ENCODE assay signal across 9 cellular contexts in the genomic region with DNA sequence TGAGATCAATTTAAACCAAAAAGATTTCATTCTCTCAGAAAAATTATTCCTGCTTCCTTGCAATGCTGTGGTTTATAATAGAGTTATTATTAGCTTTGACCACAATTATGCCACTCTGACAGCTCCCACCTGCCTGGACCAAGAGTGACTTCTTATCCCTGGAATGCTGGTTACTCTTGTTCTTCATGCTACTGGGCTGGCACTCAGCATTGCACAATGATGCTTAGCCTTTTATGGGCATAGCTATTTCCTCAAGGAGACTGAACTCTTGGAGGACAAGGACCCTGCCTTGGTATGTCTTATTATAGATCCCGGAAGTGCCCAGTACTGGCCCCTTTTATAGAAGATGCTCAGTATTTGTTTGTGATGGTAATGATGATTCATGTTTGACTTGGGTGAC.
DNase-seq lines count a peak whose midpoint lies in the region; ATAC-seq and TF ChIP-seq lines count a peak whose summit lies in the region.
"Had no signal": no experiment of that assay in that cellular context is flagged by ENCODE, and none has a peak within 500 bp of the region (broad histone marks: within the 10 kb centered on the region; RNA-seq: fewer than 3 reads in every experiment).

No MANE protein-coding gene starts in this region.

- H3K36me3 Mint-ChIP-seq in activated naive CD4-positive, alpha-beta T cell treated with anti-CD3 and anti-CD28 coated beads, Interleukin-2, amount 50 U/mL, for 72 hours = peaks cover 0 to 4% of the 10 kb centered on the region in 2 donors

- no TSS peak for BruUV-seq in A673 (replicated peaks; lab: Mats Ljungman, UMichigan)

- CTCF ChIA-PET in A673 (lab: Charles Lee) = no interaction called here

- no peak overlapping the region for H3K27ac Mint-ChIP-seq in activated naive CD4-positive, alpha-beta T cell treated with anti-CD3 and anti-CD28 coated beads, Interleukin-2, amount 50 U/mL, for 72 hours

- DNase-seq in A673 (ENCODE audit: low spot score) (peak; percentile 87), HS-5 (ENCODE audit: low read depth) (peak; percentile 89), astrocyte of the hippocampus (ENCODE audit: low read depth, low spot score) (peak; percentile 97), kidney epithelial cell (ENCODE audit: low read depth) (peak; percentile 99), NCI-H524 (lab: John Stamatoyannopoulos, UW) (no peak), dorsolateral prefrontal cortex (no peak)
- DNase-seq in activated naive CD4-positive, alpha-beta T cell treated with anti-CD3 and anti-CD28 coated beads, Interleukin-2, amount 50 U/mL, for 72 hours (ENCODE audit: low spot score in 2 of 2) = no peak
- DNase-seq: CD8-positive, alpha-beta memory T cell had no signal

- TF ChIP-seq CTCF in A673 (conservative IDR thresholded peaks at IDR 0.05; ENCODE audit: low read depth, low read length) (no peak), kidney epithelial cell (IDR thresholded peaks at IDR 0.05; ENCODE audit: insufficient read depth, low read length, poor library complexity, severe bottlenecking) (no peak), dorsolateral prefrontal cortex (IDR thresholded peaks at IDR 0.05 in 54 of 56, conservative IDR thresholded peaks at IDR 0.05 in 2 of 56; ENCODE audit: low read depth in 1 of 56, partially characterized antibody in 56 of 56) (no peak)

- H3K9me3 ChIP-seq in A673 (ENCODE audit: low read depth, low read length, poor library complexity, severe bottlenecking) = no peaks in the 10 kb centered on the region

- H3K36me3 ChIP-seq in A673 (ENCODE audit: insufficient read depth, low read length, poor library complexity, severe bottlenecking) = no peaks in the 10 kb centered on the region
- no peaks in the 10 kb centered on the region for H3K36me3 ChIP-seq in kidney epithelial cell (ENCODE audit: control insufficient read depth, insufficient read depth, low read length)

- intact Hi-C loops in A673 (cut with micrococcal nuclease; ENCODE audit: unreplicated experiment) (loop anchor here (5.0 kb wide), 2 partner anchors 44 to 184 kb away; a partner anchor contains a TSS), dorsolateral prefrontal cortex (cut with DNase I) (no loop called here)

- H3K27me3 ChIP-seq in A673 (replicated peaks; ENCODE audit: insufficient read depth, low read depth, low read length, poor library complexity) (no peaks in the 10 kb centered on the region), kidney epithelial cell (ENCODE audit: control insufficient read depth, insufficient read depth, low read length) (no peaks in the 10 kb centered on the region), dorsolateral prefrontal cortex (no peaks in the 10 kb centered on the region)

- H3K27ac ChIP-seq in A673 (ENCODE audit: low read depth, low read length, poor library complexity, severe bottlenecking) (peak overlapping the region; percentile 69), dorsolateral prefrontal cortex (no peak overlapping the region)

- H3K4me3 ChIP-seq in A673 (ENCODE audit: low read depth, low read length, poor library complexity, severe bottlenecking) (no peak overlapping the region), kidney epithelial cell (ENCODE audit: low read depth, low read length) (no peak overlapping the region), dorsolateral prefrontal cortex (no peak overlapping the region)

- peaks cover 68% of the 10 kb centered on the region for H3K4me1 ChIP-seq in A673 (ENCODE audit: insufficient read depth, low read length, poor library complexity, severe bottlenecking)

- POLR2A ChIA-PET in A673 (lab: Charles Lee; ENCODE audit: low non-redundant PET) = no interaction called here

- H3K9me3 Mint-ChIP-seq in activated naive CD4-positive, alpha-beta T cell treated with anti-CD3 and anti-CD28 coated beads, Interleukin-2, amount 50 U/mL, for 72 hours = no peaks in the 10 kb centered on the region
- H3K9me3 Mint-ChIP-seq: CD8-positive, alpha-beta memory T cell had no signal

- no peak for ATAC-seq in GM21825 (IDR thresholded peaks at IDR 0.05; ENCODE audit: unreplicated experiment)
- no peak for ATAC-seq in activated naive CD4-positive, alpha-beta T cell treated with anti-CD3 and anti-CD28 coated beads, Interleukin-2, amount 50 U/mL, for 72 hours

Comparison
In these comparisons a context has a peak if more than half of its experiments do, and no peak if none do; other contexts are left out.
1. DNase-seq: peak in A673 (single experiment), HS-5 (single experiment), astrocyte of the hippocampus (single experiment) and kidney epithelial cell (single experiment); none in NCI-H524 (0 of 2), activated naive CD4-positive, alpha-beta T cell treated with anti-CD3 and anti-CD28 coated beads, Interleukin-2, amount 50 U/mL, for 72 hours (0 of 2) and dorsolateral prefrontal cortex (0 of 10).